In genomic region chr1:205323794-205324193, GRCh38 we compare ENCODE assay signal across 1 cellular context.
TF ChIP-seq lines count a peak whose summit lies in the region.

No MANE protein-coding gene starts in this region.

TF ChIP-seq in H1, 55 proteins besides CTCF, POLR2A, EP300 and RAD21:
- no peak for TF ChIP-seq SUZ12 (IDR thresholded peaks at IDR 0.05; ENCODE audit: low read length)
- no peak for TF ChIP-seq SIRT6 (IDR thresholded peaks at IDR 0.05; ENCODE audit: low read length)
- TF ChIP-seq JUN (IDR thresholded peaks at IDR 0.05; ENCODE audit: low read depth, low read length): no peak
- TF ChIP-seq GABPA (IDR thresholded peaks at IDR 0.05; ENCODE audit: borderline replicate concordance, insufficient read depth, low read length): no peak
- no peak for TF ChIP-seq CBX8 (IDR thresholded peaks at IDR 0.05; ENCODE audit: borderline replicate concordance, low read depth, low read length)
- no peak for TF ChIP-seq RNF2 (IDR thresholded peaks at IDR 0.05; ENCODE audit: borderline replicate concordance, low read depth, low read length, missing control alignments, poor library complexity, severe bottlenecking)
- TF ChIP-seq TAF1 (IDR thresholded peaks at IDR 0.05; ENCODE audit: low read depth, low read length): no peak
- TF ChIP-seq TCF12 (IDR thresholded peaks at IDR 0.05; ENCODE audit: low read depth, low read length): no peak
- TF ChIP-seq MAX (IDR thresholded peaks at IDR 0.05): no peak
- TF ChIP-seq NRF1 (IDR thresholded peaks at IDR 0.05; ENCODE audit: low read depth, low read length): no peak
- no peak for TF ChIP-seq TAF7 (optimal IDR thresholded peaks at IDR 0.05; ENCODE audit: borderline replicate concordance, low read depth, low read length)
- TF ChIP-seq CTBP2 (IDR thresholded peaks at IDR 0.05; ENCODE audit: borderline replicate concordance, insufficient read depth, insufficient read length, low read length): no peak
- no peak for TF ChIP-seq CHD1 (IDR thresholded peaks at IDR 0.05; ENCODE audit: low read depth, low read length)
- TF ChIP-seq CREB1 (IDR thresholded peaks at IDR 0.05): no peak
- TF ChIP-seq BACH1 (IDR thresholded peaks at IDR 0.05; ENCODE audit: low read length): no peak
- TF ChIP-seq JUND (IDR thresholded peaks at IDR 0.05; ENCODE audit: low read length): no peak
- TF ChIP-seq SAP30 (IDR thresholded peaks at IDR 0.05; ENCODE audit: insufficient read depth, insufficient replicate concordance, low read length): no peak
- TF ChIP-seq E2F6 (IDR thresholded peaks at IDR 0.05): no peak
